ENCODE assay signal across 1 cellular context in genomic region chr3:114673481-114673880, GRCh38.
TF ChIP-seq lines count a peak whose summit lies in the region.

No MANE protein-coding gene starts in this region.

TF ChIP-seq in A549, 52 proteins besides CTCF, POLR2A, EP300 and RAD21 (continued from another document):
- TF ChIP-seq HES2 (IDR thresholded peaks at IDR 0.05) (no peak), HOXB13 (CRISPR knock-in tag; IDR thresholded peaks at IDR 0.05; ENCODE audit: low read depth) (no peak), CBX2 (IDR thresholded peaks at IDR 0.05; ENCODE audit: borderline replicate concordance, low read depth) (no peak), ELK1 (IDR thresholded peaks at IDR 0.05; ENCODE audit: low read depth, low read length) (no peak), ESRRA (IDR thresholded peaks at IDR 0.05; ENCODE audit: borderline replicate concordance, low read length) (no peak), HDAC2 (IDR thresholded peaks at IDR 0.05) (no peak), REST (IDR thresholded peaks at IDR 0.05) (no peak), CEBPB (IDR thresholded peaks at IDR 0.05) (no peak), MAZ (IDR thresholded peaks at IDR 0.05; ENCODE audit: borderline replicate concordance, low read depth, low read length) (no peak), HMGXB4 (CRISPR knock-in tag; IDR thresholded peaks at IDR 0.05; ENCODE audit: borderline replicate concordance) (no peak), CHD2 (IDR thresholded peaks at IDR 0.05; ENCODE audit: low read length, partially characterized antibody) (no peak), TFCP2L1 (CRISPR knock-in tag; IDR thresholded peaks at IDR 0.05) (no peak), ZFP36 (IDR thresholded peaks at IDR 0.05; ENCODE audit: borderline replicate concordance, partially characterized antibody) (no peak), RFX5 (IDR thresholded peaks at IDR 0.05) (no peak), ZNF302 (CRISPR knock-in tag; IDR thresholded peaks at IDR 0.05) (no peak)
TF ChIP-seq in A549: peak in this region for 0.
